In the genomic region with DNA sequence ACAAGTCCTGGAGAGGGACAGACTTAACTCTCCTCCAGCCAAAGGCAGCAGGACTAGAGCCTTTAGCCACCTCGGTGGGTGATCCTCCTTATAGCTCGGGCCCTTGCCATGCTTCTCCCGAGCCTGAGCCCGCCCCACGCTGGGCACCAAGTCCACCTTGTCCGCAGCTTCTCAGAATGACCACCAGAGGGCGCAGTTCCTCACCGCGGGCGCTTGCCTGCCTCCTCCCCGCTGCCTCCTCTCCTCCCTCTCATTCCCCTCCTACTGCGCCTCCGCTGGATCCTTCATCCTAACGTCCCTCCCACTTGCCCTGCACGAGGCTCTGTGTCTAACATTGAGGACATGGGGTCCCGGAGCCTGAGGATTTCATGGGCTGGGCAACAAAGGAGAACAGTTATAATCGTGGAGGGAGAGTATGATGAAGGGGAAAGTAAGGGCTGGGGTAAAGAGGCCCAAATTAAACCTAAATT, we compare ENCODE assay signal across 2 cellular contexts.
TF ChIP-seq lines count a peak whose summit lies in the region.

No MANE protein-coding gene starts in this region.

TF ChIP-seq in HEK293, 187 proteins besides CTCF, POLR2A, EP300 and RAD21 (continues in another document):
- TF ChIP-seq MZF1 (tag by site-specific recombination; IDR thresholded peaks at IDR 0.05; ENCODE audit: borderline replicate concordance) (peak; percentile 83; the same call in 1 of the 2 replicates), ZFP69B (tag by site-specific recombination; IDR thresholded peaks at IDR 0.05) (no peak), SP2 (tag by site-specific recombination; IDR thresholded peaks at IDR 0.05) (no peak; the same call in 1 of the 2 replicates), ZBTB20 (tag by site-specific recombination; IDR thresholded peaks at IDR 0.05) (no peak), GLIS1 (tag by site-specific recombination; IDR thresholded peaks at IDR 0.05) (peak; percentile 78), ZXDB (tag by site-specific recombination; IDR thresholded peaks at IDR 0.05) (no peak), ZNF112 (tag by site-specific recombination; IDR thresholded peaks at IDR 0.05) (no peak), IKZF3 (tag by site-specific recombination; IDR thresholded peaks at IDR 0.05) (0 out of 2 replicates have a peak, but pooled peaks have one; percentile 45), MEIS1 (CRISPR knock-in tag; IDR thresholded peaks at IDR 0.05; ENCODE audit: borderline replicate concordance) (no peak), ZNF664 (tag by site-specific recombination; IDR thresholded peaks at IDR 0.05) (no peak), ZNF530 (tag by site-specific recombination; IDR thresholded peaks at IDR 0.05; ENCODE audit: low read depth) (peak; percentile 84; the same call in 1 of the 2 replicates), ZNF660 (tag by site-specific recombination; IDR thresholded peaks at IDR 0.05) (no peak), ZBTB48 (tag by site-specific recombination; IDR thresholded peaks at IDR 0.05) (no peak), ZNF248 (tag by site-specific recombination; IDR thresholded peaks at IDR 0.05) (no peak), KLF7 (tag by site-specific recombination; IDR thresholded peaks at IDR 0.05; ENCODE audit: borderline replicate concordance) (no peak), ZFHX2 (tag by site-specific recombination; conservative IDR thresholded peaks at IDR 0.05) (peak; percentile 84)
- TF ChIP-seq, protein P1, sequence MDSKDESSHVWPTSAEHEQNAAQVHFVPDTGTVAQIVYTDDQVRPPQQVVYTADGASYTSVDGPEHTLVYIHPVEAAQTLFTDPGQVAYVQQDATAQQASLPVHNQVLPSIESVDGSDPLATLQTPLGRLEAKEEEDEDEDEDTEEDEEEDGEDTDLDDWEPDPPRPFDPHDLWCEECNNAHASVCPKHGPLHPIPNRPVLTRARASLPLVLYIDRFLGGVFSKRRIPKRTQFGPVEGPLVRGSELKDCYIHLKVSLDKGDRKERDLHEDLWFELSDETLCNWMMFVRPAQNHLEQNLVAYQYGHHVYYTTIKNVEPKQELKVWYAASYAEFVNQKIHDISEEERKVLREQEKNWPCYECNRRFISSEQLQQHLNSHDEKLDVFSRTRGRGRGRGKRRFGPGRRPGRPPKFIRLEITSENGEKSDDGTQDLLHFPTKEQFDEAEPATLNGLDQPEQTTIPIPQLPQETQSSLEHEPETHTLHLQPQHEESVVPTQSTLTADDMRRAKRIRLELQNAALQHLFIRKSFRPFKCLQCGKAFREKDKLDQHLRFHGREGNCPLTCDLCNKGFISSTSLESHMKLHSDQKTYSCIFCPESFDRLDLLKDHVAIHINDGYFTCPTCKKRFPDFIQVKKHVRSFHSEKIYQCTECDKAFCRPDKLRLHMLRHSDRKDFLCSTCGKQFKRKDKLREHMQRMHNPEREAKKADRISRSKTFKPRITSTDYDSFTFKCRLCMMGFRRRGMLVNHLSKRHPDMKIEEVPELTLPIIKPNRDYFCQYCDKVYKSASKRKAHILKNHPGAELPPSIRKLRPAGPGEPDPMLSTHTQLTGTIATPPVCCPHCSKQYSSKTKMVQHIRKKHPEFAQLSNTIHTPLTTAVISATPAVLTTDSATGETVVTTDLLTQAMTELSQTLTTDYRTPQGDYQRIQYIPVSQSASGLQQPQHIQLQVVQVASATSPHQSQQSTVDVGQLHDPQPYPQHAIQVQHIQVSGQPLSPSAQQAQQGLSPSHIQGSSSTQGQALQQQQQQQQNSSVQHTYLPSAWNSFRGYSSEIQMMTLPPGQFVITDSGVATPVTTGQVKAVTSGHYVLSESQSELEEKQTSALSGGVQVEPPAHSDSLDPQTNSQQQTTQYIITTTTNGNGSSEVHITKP (tag by site-specific recombination; IDR thresholded peaks at IDR 0.05): no peak
- TF ChIP-seq, protein P2, sequence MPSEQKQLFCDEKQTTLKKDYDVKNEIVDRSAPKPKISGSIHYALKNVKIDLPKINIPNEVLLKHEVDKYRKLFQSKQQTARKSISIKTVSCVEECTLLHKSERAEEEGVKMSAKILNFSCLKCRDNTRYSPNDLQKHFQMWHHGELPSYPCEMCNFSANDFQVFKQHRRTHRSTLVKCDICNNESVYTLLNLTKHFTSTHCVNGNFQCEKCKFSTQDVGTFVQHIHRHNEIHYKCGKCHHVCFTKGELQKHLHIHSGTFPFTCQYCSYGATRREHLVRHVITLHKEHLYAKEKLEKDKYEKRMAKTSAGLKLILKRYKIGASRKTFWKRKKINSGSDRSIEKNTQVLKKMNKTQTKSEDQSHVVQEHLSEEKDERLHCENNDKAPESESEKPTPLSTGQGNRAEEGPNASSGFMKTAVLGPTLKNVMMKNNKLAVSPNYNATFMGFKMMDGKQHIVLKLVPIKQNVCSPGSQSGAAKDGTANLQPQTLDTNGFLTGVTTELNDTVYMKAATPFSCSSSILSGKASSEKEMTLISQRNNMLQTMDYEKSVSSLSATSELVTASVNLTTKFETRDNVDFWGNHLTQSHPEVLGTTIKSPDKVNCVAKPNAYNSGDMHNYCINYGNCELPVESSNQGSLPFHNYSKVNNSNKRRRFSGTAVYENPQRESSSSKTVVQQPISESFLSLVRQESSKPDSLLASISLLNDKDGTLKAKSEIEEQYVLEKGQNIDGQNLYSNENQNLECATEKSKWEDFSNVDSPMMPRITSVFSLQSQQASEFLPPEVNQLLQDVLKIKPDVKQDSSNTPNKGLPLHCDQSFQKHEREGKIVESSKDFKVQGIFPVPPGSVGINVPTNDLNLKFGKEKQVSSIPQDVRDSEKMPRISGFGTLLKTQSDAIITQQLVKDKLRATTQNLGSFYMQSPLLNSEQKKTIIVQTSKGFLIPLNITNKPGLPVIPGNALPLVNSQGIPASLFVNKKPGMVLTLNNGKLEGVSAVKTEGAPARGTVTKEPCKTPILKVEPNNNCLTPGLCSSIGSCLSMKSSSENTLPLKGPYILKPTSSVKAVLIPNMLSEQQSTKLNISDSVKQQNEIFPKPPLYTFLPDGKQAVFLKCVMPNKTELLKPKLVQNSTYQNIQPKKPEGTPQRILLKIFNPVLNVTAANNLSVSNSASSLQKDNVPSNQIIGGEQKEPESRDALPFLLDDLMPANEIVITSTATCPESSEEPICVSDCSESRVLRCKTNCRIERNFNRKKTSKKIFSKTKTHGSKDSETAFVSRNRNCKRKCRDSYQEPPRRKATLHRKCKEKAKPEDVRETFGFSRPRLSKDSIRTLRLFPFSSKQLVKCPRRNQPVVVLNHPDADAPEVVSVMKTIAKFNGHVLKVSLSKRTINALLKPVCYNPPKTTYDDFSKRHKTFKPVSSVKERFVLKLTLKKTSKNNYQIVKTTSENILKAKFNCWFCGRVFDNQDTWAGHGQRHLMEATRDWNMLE (tag by site-specific recombination; conservative IDR thresholded peaks at IDR 0.05; ENCODE audit: low read depth): no peak

TF ChIP-seq in HepG2, 621 proteins besides CTCF, POLR2A, EP300 and RAD21 (continues in another document):
- TF ChIP-seq NFIC (IDR thresholded peaks at IDR 0.05; ENCODE audit: low read length) (no peak), FOXP1 (IDR thresholded peaks at IDR 0.05) (no peak), FOXP1 (CRISPR knock-in tag; IDR thresholded peaks at IDR 0.05) (no peak), ZNF776 (CRISPR knock-in tag; IDR thresholded peaks at IDR 0.05) (no peak), EZH2 (conservative IDR thresholded peaks at IDR 0.05; ENCODE audit: low read depth, low read length) (no peak), FOSL1 (CRISPR knock-in tag; IDR thresholded peaks at IDR 0.05; ENCODE audit: borderline replicate concordance) (no peak), ZNF572 (CRISPR knock-in tag; IDR thresholded peaks at IDR 0.05) (0 out of 2 replicates have a peak, but pooled peaks have one; percentile 54), U2AF1 (optimal IDR thresholded peaks at IDR 0.05; ENCODE audit: low read depth, low read length) (no peak), ZNF530 (CRISPR knock-in tag; IDR thresholded peaks at IDR 0.05; ENCODE audit: low read depth) (no peak), CBFB (CRISPR knock-in tag; IDR thresholded peaks at IDR 0.05) (peak; percentile 58; the same call in 1 of the 2 replicates), HDAC1 (CRISPR knock-in tag; IDR thresholded peaks at IDR 0.05) (0 out of 2 replicates have a peak, but pooled peaks have one; percentile 41), FOXO1 (CRISPR knock-in tag; IDR thresholded peaks at IDR 0.05) (peak; percentile 17; the same call in 1 of the 2 replicates), FLYWCH1 (CRISPR knock-in tag; IDR thresholded peaks at IDR 0.05) (no peak), MATR3 (CRISPR knock-in tag; IDR thresholded peaks at IDR 0.05) (no peak), ZNF232 (CRISPR knock-in tag; IDR thresholded peaks at IDR 0.05; ENCODE audit: borderline replicate concordance) (no peak), CCDC6 (CRISPR knock-in tag; IDR thresholded peaks at IDR 0.05) (0 out of 2 replicates have a peak, but pooled peaks have one; percentile 37), ZSCAN29 (CRISPR knock-in tag; conservative IDR thresholded peaks at IDR 0.05) (peak; percentile 44; the same call in 1 of the 2 replicates), TBX3 (IDR thresholded peaks at IDR 0.05; ENCODE audit: borderline replicate concordance) (no peak), ZNF746 (CRISPR knock-in tag; IDR thresholded peaks at IDR 0.05) (no peak), ZBTB8A (CRISPR knock-in tag; IDR thresholded peaks at IDR 0.05; ENCODE audit: borderline replicate concordance, low read depth) (no peak), EHMT2 (IDR thresholded peaks at IDR 0.05; ENCODE audit: borderline replicate concordance, low read depth, low read length) (no peak), TBX2 (CRISPR knock-in tag; IDR thresholded peaks at IDR 0.05; ENCODE audit: borderline replicate concordance) (0 out of 2 replicates have a peak, but pooled peaks have one; percentile 27)
- TF ChIP-seq, protein P3, sequence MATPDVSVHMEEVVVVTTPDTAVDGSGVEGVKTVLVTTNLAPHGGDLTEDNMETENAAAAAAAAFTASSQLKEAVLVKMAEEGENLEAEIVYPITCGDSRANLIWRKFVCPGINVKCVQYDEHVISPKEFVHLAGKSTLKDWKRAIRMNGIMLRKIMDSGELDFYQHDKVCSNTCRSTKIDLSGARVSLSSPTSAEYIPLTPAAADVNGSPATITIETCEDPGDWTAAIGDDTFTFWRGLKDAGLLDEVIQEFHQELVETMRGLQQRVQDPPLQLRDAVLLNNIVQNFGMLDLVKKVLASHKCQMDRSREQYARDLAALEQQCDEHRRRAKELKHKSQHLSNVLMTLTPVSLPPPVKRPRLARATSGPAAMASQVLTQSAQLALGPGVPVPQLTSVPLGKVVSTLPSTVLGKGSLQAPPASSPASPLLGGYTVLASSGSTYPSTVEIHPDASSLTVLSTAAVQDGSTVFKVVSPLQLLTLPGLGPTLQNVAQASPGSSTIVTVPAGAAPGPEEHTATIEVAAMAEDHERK (CRISPR knock-in tag; IDR thresholded peaks at IDR 0.05; ENCODE audit: low read depth): no peak
- TF ChIP-seq, protein P4, sequence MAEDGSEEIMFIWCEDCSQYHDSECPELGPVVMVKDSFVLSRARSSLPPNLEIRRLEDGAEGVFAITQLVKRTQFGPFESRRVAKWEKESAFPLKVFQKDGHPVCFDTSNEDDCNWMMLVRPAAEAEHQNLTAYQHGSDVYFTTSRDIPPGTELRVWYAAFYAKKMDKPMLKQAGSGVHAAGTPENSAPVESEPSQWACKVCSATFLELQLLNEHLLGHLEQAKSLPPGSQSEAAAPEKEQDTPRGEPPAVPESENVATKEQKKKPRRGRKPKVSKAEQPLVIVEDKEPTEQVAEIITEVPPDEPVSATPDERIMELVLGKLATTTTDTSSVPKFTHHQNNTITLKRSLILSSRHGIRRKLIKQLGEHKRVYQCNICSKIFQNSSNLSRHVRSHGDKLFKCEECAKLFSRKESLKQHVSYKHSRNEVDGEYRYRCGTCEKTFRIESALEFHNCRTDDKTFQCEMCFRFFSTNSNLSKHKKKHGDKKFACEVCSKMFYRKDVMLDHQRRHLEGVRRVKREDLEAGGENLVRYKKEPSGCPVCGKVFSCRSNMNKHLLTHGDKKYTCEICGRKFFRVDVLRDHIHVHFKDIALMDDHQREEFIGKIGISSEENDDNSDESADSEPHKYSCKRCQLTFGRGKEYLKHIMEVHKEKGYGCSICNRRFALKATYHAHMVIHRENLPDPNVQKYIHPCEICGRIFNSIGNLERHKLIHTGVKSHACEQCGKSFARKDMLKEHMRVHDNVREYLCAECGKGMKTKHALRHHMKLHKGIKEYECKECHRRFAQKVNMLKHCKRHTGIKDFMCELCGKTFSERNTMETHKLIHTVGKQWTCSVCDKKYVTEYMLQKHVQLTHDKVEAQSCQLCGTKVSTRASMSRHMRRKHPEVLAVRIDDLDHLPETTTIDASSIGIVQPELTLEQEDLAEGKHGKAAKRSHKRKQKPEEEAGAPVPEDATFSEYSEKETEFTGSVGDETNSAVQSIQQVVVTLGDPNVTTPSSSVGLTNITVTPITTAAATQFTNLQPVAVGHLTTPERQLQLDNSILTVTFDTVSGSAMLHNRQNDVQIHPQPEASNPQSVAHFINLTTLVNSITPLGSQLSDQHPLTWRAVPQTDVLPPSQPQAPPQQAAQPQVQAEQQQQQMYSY (CRISPR knock-in tag; IDR thresholded peaks at IDR 0.05): no peak
- TF ChIP-seq, protein P1 (CRISPR knock-in tag; IDR thresholded peaks at IDR 0.05; ENCODE audit: low read depth): peak; percentile 95
- TF ChIP-seq, protein P5, sequence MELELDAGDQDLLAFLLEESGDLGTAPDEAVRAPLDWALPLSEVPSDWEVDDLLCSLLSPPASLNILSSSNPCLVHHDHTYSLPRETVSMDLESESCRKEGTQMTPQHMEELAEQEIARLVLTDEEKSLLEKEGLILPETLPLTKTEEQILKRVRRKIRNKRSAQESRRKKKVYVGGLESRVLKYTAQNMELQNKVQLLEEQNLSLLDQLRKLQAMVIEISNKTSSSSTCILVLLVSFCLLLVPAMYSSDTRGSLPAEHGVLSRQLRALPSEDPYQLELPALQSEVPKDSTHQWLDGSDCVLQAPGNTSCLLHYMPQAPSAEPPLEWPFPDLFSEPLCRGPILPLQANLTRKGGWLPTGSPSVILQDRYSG (CRISPR knock-in tag; IDR thresholded peaks at IDR 0.05): no peak
